2 cellular contexts compared by ENCODE assay signal in the genomic region with DNA sequence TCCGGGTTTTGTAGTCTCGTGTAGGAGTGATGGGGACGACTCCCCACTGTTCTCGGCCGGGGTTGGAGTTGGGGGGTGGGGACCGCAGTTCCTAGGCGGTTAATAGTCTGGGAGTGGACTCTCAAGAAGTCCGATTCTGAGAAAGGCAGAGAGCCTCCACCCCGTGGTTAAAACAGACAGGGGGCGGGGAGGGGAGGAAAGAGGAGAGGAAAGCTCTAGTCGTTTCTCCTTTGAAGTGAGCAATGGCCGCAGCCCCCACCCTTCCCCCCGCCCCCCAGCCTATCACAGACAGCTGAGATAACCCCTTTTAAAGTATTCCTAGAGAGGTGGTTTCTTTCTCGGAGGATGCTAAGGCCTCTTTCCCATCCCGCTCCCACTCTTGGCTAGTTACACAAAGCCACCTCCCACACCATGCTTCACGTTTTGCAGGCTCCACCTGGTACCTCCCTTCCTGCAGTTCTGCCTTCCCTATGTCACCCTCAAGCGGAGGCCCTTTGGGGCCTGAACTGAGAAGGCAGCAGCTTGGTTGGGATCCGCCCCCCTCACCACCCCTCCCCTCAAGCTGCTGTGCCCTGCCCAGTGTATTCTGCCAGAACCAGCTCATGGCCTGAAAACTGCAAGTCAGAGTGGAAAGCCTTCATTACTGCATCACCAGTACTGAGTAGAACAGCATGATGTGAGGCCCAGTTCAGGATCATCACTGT.
TF ChIP-seq lines count a peak whose summit lies in the region.

No MANE protein-coding gene starts in this region.

TF ChIP-seq in IMR-90, 13 proteins besides CTCF, POLR2A, EP300 and RAD21:
- peak; percentile 67 for TF ChIP-seq MAZ (IDR thresholded peaks at IDR 0.05; ENCODE audit: borderline replicate concordance, low read depth, low read length)
- TF ChIP-seq NFE2L2 (IDR thresholded peaks at IDR 0.05; ENCODE audit: low read depth, low read length): peak; percentile 61; the same call in 1 of the 2 replicates
- TF ChIP-seq RCOR1 (IDR thresholded peaks at IDR 0.05; ENCODE audit: insufficient replicate concordance, low read length): no peak
- peak; percentile 54 for TF ChIP-seq MXI1 (IDR thresholded peaks at IDR 0.05; ENCODE audit: borderline replicate concordance, low read depth, low read length)
- TF ChIP-seq BHLHE40 (IDR thresholded peaks at IDR 0.05; ENCODE audit: low read depth, low read length): peak; percentile 34; the same call in 1 of the 2 replicates
- TF ChIP-seq RFX5 (IDR thresholded peaks at IDR 0.05; ENCODE audit: low read depth, low read length): no peak

TF ChIP-seq in WTC11, 78 proteins besides CTCF, POLR2A, EP300 and RAD21:
- TF ChIP-seq PRRX2 (CRISPR knock-in tag; IDR thresholded peaks at IDR 0.05) (no peak), CREM (CRISPR knock-in tag; IDR thresholded peaks at IDR 0.05) (no peak), RORB (CRISPR knock-in tag; IDR thresholded peaks at IDR 0.05) (no peak), NR1H2 (CRISPR knock-in tag; IDR thresholded peaks at IDR 0.05) (no peak), ZNF121 (CRISPR knock-in tag; IDR thresholded peaks at IDR 0.05) (no peak), ATF1 (CRISPR knock-in tag; IDR thresholded peaks at IDR 0.05) (no peak), NFE2L1 (CRISPR knock-in tag; IDR thresholded peaks at IDR 0.05) (no peak), JUN (CRISPR knock-in tag; IDR thresholded peaks at IDR 0.05) (no peak), SP1 (CRISPR knock-in tag; conservative IDR thresholded peaks at IDR 0.05) (no peak), GTF2I (CRISPR knock-in tag; conservative IDR thresholded peaks at IDR 0.05) (no peak), ELF4 (CRISPR knock-in tag; IDR thresholded peaks at IDR 0.05; ENCODE audit: low read depth) (no peak), FOXP1 (CRISPR knock-in tag; IDR thresholded peaks at IDR 0.05; ENCODE audit: borderline replicate concordance) (no peak), ZNF423 (CRISPR knock-in tag; IDR thresholded peaks at IDR 0.05) (no peak)
- TF ChIP-seq, protein P1, sequence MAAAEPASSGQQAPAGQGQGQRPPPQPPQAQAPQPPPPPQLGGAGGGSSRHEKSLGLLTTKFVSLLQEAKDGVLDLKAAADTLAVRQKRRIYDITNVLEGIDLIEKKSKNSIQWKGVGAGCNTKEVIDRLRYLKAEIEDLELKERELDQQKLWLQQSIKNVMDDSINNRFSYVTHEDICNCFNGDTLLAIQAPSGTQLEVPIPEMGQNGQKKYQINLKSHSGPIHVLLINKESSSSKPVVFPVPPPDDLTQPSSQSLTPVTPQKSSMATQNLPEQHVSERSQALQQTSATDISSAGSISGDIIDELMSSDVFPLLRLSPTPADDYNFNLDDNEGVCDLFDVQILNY (CRISPR knock-in tag; IDR thresholded peaks at IDR 0.05): no peak
- TF ChIP-seq, protein P2, sequence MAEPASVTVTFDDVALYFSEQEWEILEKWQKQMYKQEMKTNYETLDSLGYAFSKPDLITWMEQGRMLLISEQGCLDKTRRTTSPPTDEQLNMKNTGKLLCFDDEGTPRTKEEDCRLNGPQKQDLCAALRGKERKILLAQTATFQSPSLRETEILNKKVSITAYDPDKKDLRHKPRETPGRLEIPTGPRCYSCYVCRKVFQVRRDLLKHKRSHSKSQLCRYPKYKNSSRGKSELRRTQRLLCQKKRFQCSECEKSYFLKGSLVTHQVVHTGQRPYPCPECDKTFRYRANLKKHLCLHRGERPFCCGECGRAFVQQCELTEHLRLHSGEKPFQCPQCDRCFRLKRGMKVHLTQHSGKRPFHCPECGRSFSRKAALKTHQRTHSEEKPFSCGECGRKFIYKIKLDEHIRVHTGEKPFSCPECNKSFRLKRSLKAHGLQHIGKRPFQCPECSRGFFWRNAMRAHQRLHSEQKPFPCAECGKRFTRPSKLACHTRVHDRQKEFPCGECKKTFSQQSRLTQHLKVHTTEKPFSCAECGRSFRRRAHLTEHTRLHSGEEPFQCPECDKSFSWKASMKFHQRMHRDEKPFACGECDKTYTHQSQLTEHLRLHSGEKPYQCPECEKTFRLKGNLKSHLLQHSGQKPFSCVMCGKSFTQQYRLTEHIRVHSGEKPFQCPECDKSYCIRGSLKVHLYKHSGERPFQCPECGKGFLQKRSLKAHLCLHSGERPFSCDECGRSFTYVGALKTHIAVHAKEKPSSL (CRISPR knock-in tag; conservative IDR thresholded peaks at IDR 0.05): no peak
- TF ChIP-seq, protein P3, sequence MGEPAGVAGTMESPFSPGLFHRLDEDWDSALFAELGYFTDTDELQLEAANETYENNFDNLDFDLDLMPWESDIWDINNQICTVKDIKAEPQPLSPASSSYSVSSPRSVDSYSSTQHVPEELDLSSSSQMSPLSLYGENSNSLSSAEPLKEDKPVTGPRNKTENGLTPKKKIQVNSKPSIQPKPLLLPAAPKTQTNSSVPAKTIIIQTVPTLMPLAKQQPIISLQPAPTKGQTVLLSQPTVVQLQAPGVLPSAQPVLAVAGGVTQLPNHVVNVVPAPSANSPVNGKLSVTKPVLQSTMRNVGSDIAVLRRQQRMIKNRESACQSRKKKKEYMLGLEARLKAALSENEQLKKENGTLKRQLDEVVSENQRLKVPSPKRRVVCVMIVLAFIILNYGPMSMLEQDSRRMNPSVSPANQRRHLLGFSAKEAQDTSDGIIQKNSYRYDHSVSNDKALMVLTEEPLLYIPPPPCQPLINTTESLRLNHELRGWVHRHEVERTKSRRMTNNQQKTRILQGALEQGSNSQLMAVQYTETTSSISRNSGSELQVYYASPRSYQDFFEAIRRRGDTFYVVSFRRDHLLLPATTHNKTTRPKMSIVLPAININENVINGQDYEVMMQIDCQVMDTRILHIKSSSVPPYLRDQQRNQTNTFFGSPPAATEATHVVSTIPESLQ (CRISPR knock-in tag; IDR thresholded peaks at IDR 0.05): no peak
- TF ChIP-seq, protein P4, sequence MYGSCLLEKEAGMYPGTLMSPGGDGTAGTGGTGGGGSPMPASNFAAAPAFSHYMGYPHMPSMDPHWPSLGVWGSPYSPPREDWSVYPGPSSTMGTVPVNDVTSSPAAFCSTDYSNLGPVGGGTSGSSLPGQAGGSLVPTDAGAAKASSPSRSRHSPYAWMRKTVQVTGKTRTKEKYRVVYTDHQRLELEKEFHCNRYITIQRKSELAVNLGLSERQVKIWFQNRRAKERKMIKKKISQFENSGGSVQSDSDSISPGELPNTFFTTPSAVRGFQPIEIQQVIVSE (CRISPR knock-in tag; IDR thresholded peaks at IDR 0.05; ENCODE audit: borderline replicate concordance): no peak
- TF ChIP-seq, protein P5, sequence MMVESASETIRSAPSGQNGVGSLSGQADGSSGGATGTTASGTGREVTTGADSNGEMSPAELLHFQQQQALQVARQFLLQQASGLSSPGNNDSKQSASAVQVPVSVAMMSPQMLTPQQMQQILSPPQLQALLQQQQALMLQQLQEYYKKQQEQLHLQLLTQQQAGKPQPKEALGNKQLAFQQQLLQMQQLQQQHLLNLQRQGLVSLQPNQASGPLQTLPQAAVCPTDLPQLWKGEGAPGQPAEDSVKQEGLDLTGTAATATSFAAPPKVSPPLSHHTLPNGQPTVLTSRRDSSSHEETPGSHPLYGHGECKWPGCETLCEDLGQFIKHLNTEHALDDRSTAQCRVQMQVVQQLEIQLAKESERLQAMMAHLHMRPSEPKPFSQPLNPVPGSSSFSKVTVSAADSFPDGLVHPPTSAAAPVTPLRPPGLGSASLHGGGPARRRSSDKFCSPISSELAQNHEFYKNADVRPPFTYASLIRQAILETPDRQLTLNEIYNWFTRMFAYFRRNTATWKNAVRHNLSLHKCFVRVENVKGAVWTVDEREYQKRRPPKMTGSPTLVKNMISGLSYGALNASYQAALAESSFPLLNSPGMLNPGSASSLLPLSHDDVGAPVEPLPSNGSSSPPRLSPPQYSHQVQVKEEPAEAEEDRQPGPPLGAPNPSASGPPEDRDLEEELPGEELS (CRISPR knock-in tag; IDR thresholded peaks at IDR 0.05): no peak
- TF ChIP-seq, protein P6, sequence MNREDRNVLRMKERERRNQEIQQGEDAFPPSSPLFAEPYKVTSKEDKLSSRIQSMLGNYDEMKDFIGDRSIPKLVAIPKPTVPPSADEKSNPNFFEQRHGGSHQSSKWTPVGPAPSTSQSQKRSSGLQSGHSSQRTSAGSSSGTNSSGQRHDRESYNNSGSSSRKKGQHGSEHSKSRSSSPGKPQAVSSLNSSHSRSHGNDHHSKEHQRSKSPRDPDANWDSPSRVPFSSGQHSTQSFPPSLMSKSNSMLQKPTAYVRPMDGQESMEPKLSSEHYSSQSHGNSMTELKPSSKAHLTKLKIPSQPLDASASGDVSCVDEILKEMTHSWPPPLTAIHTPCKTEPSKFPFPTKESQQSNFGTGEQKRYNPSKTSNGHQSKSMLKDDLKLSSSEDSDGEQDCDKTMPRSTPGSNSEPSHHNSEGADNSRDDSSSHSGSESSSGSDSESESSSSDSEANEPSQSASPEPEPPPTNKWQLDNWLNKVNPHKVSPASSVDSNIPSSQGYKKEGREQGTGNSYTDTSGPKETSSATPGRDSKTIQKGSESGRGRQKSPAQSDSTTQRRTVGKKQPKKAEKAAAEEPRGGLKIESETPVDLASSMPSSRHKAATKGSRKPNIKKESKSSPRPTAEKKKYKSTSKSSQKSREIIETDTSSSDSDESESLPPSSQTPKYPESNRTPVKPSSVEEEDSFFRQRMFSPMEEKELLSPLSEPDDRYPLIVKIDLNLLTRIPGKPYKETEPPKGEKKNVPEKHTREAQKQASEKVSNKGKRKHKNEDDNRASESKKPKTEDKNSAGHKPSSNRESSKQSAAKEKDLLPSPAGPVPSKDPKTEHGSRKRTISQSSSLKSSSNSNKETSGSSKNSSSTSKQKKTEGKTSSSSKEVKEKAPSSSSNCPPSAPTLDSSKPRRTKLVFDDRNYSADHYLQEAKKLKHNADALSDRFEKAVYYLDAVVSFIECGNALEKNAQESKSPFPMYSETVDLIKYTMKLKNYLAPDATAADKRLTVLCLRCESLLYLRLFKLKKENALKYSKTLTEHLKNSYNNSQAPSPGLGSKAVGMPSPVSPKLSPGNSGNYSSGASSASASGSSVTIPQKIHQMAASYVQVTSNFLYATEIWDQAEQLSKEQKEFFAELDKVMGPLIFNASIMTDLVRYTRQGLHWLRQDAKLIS (CRISPR knock-in tag; IDR thresholded peaks at IDR 0.05; ENCODE audit: borderline replicate concordance): no peak
- TF ChIP-seq, protein P7, sequence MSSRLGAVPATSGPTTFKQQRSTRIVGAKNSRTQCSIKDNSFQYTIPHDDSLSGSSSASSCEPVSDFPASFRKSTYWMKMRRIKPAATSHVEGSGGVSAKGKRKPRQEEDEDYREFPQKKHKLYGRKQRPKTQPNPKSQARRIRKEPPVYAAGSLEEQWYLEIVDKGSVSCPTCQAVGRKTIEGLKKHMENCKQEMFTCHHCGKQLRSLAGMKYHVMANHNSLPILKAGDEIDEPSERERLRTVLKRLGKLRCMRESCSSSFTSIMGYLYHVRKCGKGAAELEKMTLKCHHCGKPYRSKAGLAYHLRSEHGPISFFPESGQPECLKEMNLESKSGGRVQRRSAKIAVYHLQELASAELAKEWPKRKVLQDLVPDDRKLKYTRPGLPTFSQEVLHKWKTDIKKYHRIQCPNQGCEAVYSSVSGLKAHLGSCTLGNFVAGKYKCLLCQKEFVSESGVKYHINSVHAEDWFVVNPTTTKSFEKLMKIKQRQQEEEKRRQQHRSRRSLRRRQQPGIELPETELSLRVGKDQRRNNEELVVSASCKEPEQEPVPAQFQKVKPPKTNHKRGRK (CRISPR knock-in tag; IDR thresholded peaks at IDR 0.05; ENCODE audit: borderline replicate concordance): no peak
